12 cellular contexts compared by ENCODE assay signal in the genomic region with DNA sequence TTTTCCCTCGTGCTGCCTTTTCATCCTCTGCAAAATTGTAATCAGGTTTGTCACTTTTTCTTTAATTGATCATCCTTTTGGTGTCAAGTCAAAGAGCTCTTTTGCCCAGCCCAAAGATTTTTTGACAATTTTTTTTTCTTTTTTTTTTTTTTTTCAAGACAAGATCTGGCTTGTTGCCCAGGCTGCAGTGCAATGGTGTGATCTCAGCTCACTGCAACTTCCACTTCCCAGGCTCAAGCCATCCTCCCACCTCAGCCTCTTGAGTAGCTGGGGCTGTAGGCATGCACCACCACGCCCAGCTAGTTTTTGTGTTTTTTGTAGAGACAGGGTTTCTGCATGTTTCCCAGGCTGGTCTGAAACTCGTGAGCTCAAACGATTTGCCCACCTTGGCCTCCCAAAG. TPM values are rescaled to one million over a fixed set of nuclear protein-coding genes. Genes with fewer than 3 reads are reported as not detected.
A peak's percentile ranks its signal among the peaks of the same experiment; 100 is the strongest.
DNase-seq lines count a peak whose midpoint lies in the region; ATAC-seq and TF ChIP-seq lines count a peak whose summit lies in the region.
"Had no signal": no experiment of that assay in that cellular context is flagged by ENCODE, and none has a peak within 500 bp of the region (broad histone marks: within the 10 kb centered on the region; RNA-seq: fewer than 3 reads in every experiment).

No MANE protein-coding gene starts in this region.

- H3K36me3 Mint-ChIP-seq in activated T-cell treated with anti-CD3 and anti-CD28 coated beads, Interleukin-2, amount 50 U/mL, for 72 hours (ENCODE audit: insufficient read depth in 2 of 2), result peaks cover 7 to 15% of the 10 kb centered on the region in 2 donors
- peaks cover 13% of the 10 kb centered on the region for H3K36me3 Mint-ChIP-seq in progenitor cell of endocrine pancreas (ENCODE audit: insufficient read depth)

- no peaks in the 10 kb centered on the region for H3K27me3 Mint-ChIP-seq in activated T-cell treated with anti-CD3 and anti-CD28 coated beads, Interleukin-2, amount 50 U/mL, for 72 hours (ENCODE audit: low read depth)
- H3K27me3 Mint-ChIP-seq in progenitor cell of endocrine pancreas, result no peaks in the 10 kb centered on the region

- POLR2A ChIA-PET in PC-3 (lab: Charles Lee; ENCODE audit: unreplicated experiment), result interaction anchor here (0.6 kb wide), 1 partner anchor 10 kb away, joined by 16 read pairs; no protein-coding TSS in a partner anchor

- H3K27ac Mint-ChIP-seq in activated T-cell treated with anti-CD3 and anti-CD28 coated beads, Interleukin-2, amount 50 U/mL, for 72 hours, result peak overlapping the region; percentile 42
- H3K27ac Mint-ChIP-seq in progenitor cell of endocrine pancreas, result peak overlapping the region; percentile 26
- H3K27ac Mint-ChIP-seq: endodermal cell had no signal

- H3K27me3 ChIP-seq in PC-3 (ENCODE audit: low read length) (no peaks in the 10 kb centered on the region), ascending aorta (no peaks in the 10 kb centered on the region)

- H3K9me3 ChIP-seq in PC-3 (ENCODE audit: low read length), result no peaks in the 10 kb centered on the region
- H3K9me3 ChIP-seq in ascending aorta, result no peaks in the 10 kb centered on the region

- H3K9me3 Mint-ChIP-seq in activated T-cell treated with anti-CD3 and anti-CD28 coated beads, Interleukin-2, amount 50 U/mL, for 72 hours, result no peaks in the 10 kb centered on the region
- H3K9me3 Mint-ChIP-seq in progenitor cell of endocrine pancreas (ENCODE audit: low read depth), result no peaks in the 10 kb centered on the region
- H3K9me3 Mint-ChIP-seq: endodermal cell had no signal

- H3K27ac ChIP-seq in PC-3 (ENCODE audit: low read length) (no peak overlapping the region), ascending aorta (no peak overlapping the region)
- H3K27ac ChIP-seq: C4-2B, KMS-11, skin epidermis had no signal

- H3K4me1 Mint-ChIP-seq in activated T-cell treated with anti-CD3 and anti-CD28 coated beads, Interleukin-2, amount 50 U/mL, for 72 hours (ENCODE audit: low read depth), result peaks cover 6% of the 10 kb centered on the region
- H3K4me1 Mint-ChIP-seq in progenitor cell of endocrine pancreas (ENCODE audit: low read depth), result no peaks in the 10 kb centered on the region
- H3K4me1 Mint-ChIP-seq: endodermal cell had no signal

- no peak for DNase-seq in activated T-cell treated with anti-CD3 and anti-CD28 coated beads, Interleukin-2, amount 50 U/mL, for 72 hours
- no peak for DNase-seq in activated T-cell treated with anti-CD3 and anti-CD28 coated beads for 4 hours
- peak; percentile 2 for DNase-seq in PC-3
- DNase-seq in dedifferentiated amniotic fluid mesenchymal stem cell (ENCODE audit: extremely low spot score), result peak; percentile 25
- no peak for DNase-seq in progenitor cell of endocrine pancreas (ENCODE audit: low spot score, unreplicated experiment)
- DNase-seq in ascending aorta (ENCODE audit: low spot score in 2 of 2), result no peak
- no peak for DNase-seq in KG1 (lab: John Stamatoyannopoulos, UW)
- DNase-seq: endodermal cell had no signal

- H3K9me2 ChIP-seq in PC-3 (replicated peaks; ENCODE audit: low read length), result no peaks in the 10 kb centered on the region

- peaks cover 13% of the 10 kb centered on the region; the same call in 1 of the 2 replicates for H3K36me3 ChIP-seq in PC-3 (ENCODE audit: low read depth, low read length)
- peaks cover 34 to 54% of the 10 kb centered on the region in 2 donors for H3K36me3 ChIP-seq in ascending aorta

- intact Hi-C loops in PC-3 (cut with micrococcal nuclease), result no loop called here
- intact Hi-C loops in ascending aorta (cut with DNase I), result loop anchor here (10.0 kb wide), 2 partner anchors 57 to 63 kb away; partner anchors contain the start of gene CCDC125

- CTCF ChIA-PET in PC-3 (lab: Charles Lee), result interaction anchor here (0.8 kb wide), 2 partner anchors 63 to 178 kb away, joined by 3 to 4 read pairs; no protein-coding TSS in a partner anchor

- H3F3A ChIP-seq in PC-3 (ENCODE audit: low read length, unreplicated experiment), result peaks cover 2% of the 10 kb centered on the region

- no TSS peak for BruUV-seq in PC-3 (replicated peaks; lab: Mats Ljungman, UMichigan)

- no peak overlapping the region for H3K4me3 Mint-ChIP-seq in activated T-cell treated with anti-CD3 and anti-CD28 coated beads, Interleukin-2, amount 50 U/mL, for 72 hours
- no peak overlapping the region for H3K4me3 Mint-ChIP-seq in progenitor cell of endocrine pancreas (ENCODE audit: low read depth)
- H3K4me3 Mint-ChIP-seq: endodermal cell had no signal

- ATAC-seq in activated T-cell treated with anti-CD3 and anti-CD28 coated beads, Interleukin-2, amount 50 U/mL, for 72 hours (replicated peaks in 1 of 2), result no peak
- ATAC-seq in PC-3 (no peak), GM19455 (IDR thresholded peaks at IDR 0.05; ENCODE audit: unreplicated experiment) (no peak)

- H3K9ac ChIP-seq in PC-3 (ENCODE audit: low read length), result no peak overlapping the region
- H3K9ac ChIP-seq: KMS-11 had no signal

- H3K79me2 ChIP-seq in PC-3 (ENCODE audit: low read length), result no peaks in the 10 kb centered on the region

- no peak overlapping the region for H3K4me2 ChIP-seq in PC-3 (ENCODE audit: low read length)
- H3K4me2 ChIP-seq: KMS-11 had no signal

- TF ChIP-seq CTCF in PC-3 (conservative IDR thresholded peaks at IDR 0.05; ENCODE audit: low read depth, low read length) (no peak), progenitor cell of endocrine pancreas (IDR thresholded peaks at IDR 0.05; ENCODE audit: unreplicated experiment) (no peak), ascending aorta (IDR thresholded peaks at IDR 0.05) (no peak)

- H3K4me1 ChIP-seq in PC-3 (ENCODE audit: insufficient read depth, low read length) (no peaks in the 10 kb centered on the region), ascending aorta (no peaks in the 10 kb centered on the region)

- H2AFZ ChIP-seq in PC-3 (ENCODE audit: low read length), result no peak overlapping the region

- no peaks in the 10 kb centered on the region for H4K20me1 ChIP-seq in PC-3 (ENCODE audit: low read length)

- H3K4me3 ChIP-seq in PC-3 (ENCODE audit: low read length), result no peak overlapping the region
- no peak overlapping the region for H3K4me3 ChIP-seq in ascending aorta
- H3K4me3 ChIP-seq: skin epidermis had no signal

RNA-seq across cellular contexts. Expression of gene CDK7, which starts 36.7 kb away (rescaled TPM):
- 10 to 100 TPM; 52.2 to 67.3 TPM for total RNA-seq in activated T-cell treated with anti-CD3 and anti-CD28 coated beads, Interleukin-2, amount 50 U/mL, for 72 hours
- 19.9 and 26.6 TPM in 2 replicates for total RNA-seq in PC-3 (2014; rRNA removed)
- 30.8 TPM in 2 replicates for total RNA-seq in progenitor cell of endocrine pancreas
- total RNA-seq in ascending aorta, result 94.3 TPM

Comparison
In these comparisons a context has a peak if more than half of its experiments do, and no peak if none do; other contexts are left out.
1. DNase-seq: peak in PC-3 (single experiment) and dedifferentiated amniotic fluid mesenchymal stem cell (single experiment); none in activated T-cell treated with anti-CD3 and anti-CD28 coated beads, Interleukin-2, amount 50 U/mL, for 72 hours (0 of 2), activated T-cell treated with anti-CD3 and anti-CD28 coated beads for 4 hours (single experiment), progenitor cell of endocrine pancreas (single experiment), ascending aorta (0 of 2) and KG1 (single experiment).